Comparison of ENCODE assay signal across 16 cellular contexts in genomic region chr3:123444023-123444422, GRCh38. TPM values are rescaled to one million over a fixed set of nuclear protein-coding genes. Genes with fewer than 3 reads are reported as not detected.
DNase-seq lines count a peak whose midpoint lies in the region; ATAC-seq, FAIRE-seq and TF ChIP-seq lines count a peak whose summit lies in the region.
"Had no signal": no experiment of that assay in that cellular context is flagged by ENCODE, and none has a peak within 500 bp of the region (broad histone marks: within the 10 kb centered on the region; RNA-seq: fewer than 3 reads in every experiment).

No MANE protein-coding gene starts in this region.

- TF ChIP-seq RAD21 in K562 (CRISPR knock-in tag; conservative IDR thresholded peaks at IDR 0.05 in 1 of 2, IDR thresholded peaks at IDR 0.05 in 1 of 2), result no peak

- no peak for TF ChIP-seq POLR2A in K562 (conservative IDR thresholded peaks at IDR 0.05)

- H3K4me3 ChIP-seq in K562 (no peak overlapping the region), hepatocyte (no peak overlapping the region), stomach smooth muscle (ENCODE audit: low read length in 2 of 2) (peak overlapping the region; percentile 86 to 93)

- H3K9me1 ChIP-seq in K562 (ENCODE audit: control insufficient read depth, insufficient read depth, low read length), result no peaks in the 10 kb centered on the region

- no peak overlapping the region for H3K9ac ChIP-seq in K562 (ENCODE audit: insufficient read depth in 1 of 2, low read depth in 2 of 2, low read length in 2 of 2)
- H3K9ac ChIP-seq in stomach smooth muscle (ENCODE audit: low read length in 2 of 2), result peak overlapping the region in 1 of 2 donors; percentile 60

- H3K9me2 ChIP-seq in hepatocyte (replicated peaks; ENCODE audit: insufficient read depth), result no peaks in the 10 kb centered on the region

- H4K20me1 ChIP-seq in K562 (replicated peaks; ENCODE audit: control insufficient read depth, insufficient read depth, low read length) (peaks cover 6% of the 10 kb centered on the region; the same call in 1 of the 2 replicates), hepatocyte (ENCODE audit: insufficient read depth, poor library complexity, severe bottlenecking) (no peaks in the 10 kb centered on the region)

- BruUV-seq in K562 (replicated peaks; lab: Mats Ljungman, UMichigan), result no TSS peak

- intact Hi-C loops in K562 (cut with micrococcal nuclease), result no loop called here

- no peak for ATAC-seq in K562
- no peak for ATAC-seq in GM18517 (IDR thresholded peaks at IDR 0.05; ENCODE audit: unreplicated experiment)
- no peak for ATAC-seq in HG02840 (IDR thresholded peaks at IDR 0.05; ENCODE audit: low FRiP score, unreplicated experiment)
- ATAC-seq: effector memory CD8-positive, alpha-beta T cell; left lobe of liver; PC-3 had no signal

- TF ChIP-seq CTCF in K562 (IDR thresholded peaks at IDR 0.05 in 2 of 3, conservative IDR thresholded peaks at IDR 0.05 in 1 of 3; ENCODE audit: insufficient read depth in 2 of 3, low read depth in 1 of 3, low read length in 3 of 3), result no peak
- TF ChIP-seq CTCF in hepatocyte (IDR thresholded peaks at IDR 0.05; ENCODE audit: poor library complexity), result no peak

- H2AFZ ChIP-seq in K562 (ENCODE audit: low read depth, low read length), result no peak overlapping the region
- no peak overlapping the region for H2AFZ ChIP-seq in hepatocyte

- no peak overlapping the region for H3K27ac ChIP-seq in K562 (ENCODE audit: extremely low read depth, low read depth, low read length)
- H3K27ac ChIP-seq in hepatocyte, result no peak overlapping the region
- H3K27ac ChIP-seq in stomach smooth muscle (ENCODE audit: low read length), result peak overlapping the region; percentile 91

- in situ Hi-C loops in K562 (cut with MboI), result no loop called here

- no peaks in the 10 kb centered on the region for H3K9me3 ChIP-seq in K562 (replicated peaks; ENCODE audit: control insufficient read depth, insufficient read depth, low read depth, low read length)
- H3K9me3 ChIP-seq in hepatocyte (ENCODE audit: low read depth), result no peaks in the 10 kb centered on the region
- no peaks in the 10 kb centered on the region for H3K9me3 ChIP-seq in stomach smooth muscle (ENCODE audit: control insufficient read depth in 2 of 2, low read length in 2 of 2)

- CTCF ChIA-PET in K562 (lab: Yijun Ruan, JAX; ENCODE audit: low intra/inter-chr PET ratio), result no interaction called here

- H3K27me3 ChIP-seq in K562 (ENCODE audit: control insufficient read depth in 2 of 2, insufficient read depth in 2 of 2, low read length in 2 of 2), result peaks cover 0 to 31% of the 10 kb centered on the region in 2 experiments; a peak in 3 of 5 replicates
- peaks cover 41% of the 10 kb centered on the region for H3K27me3 ChIP-seq in hepatocyte
- H3K27me3 ChIP-seq in stomach smooth muscle (ENCODE audit: control insufficient read depth in 1 of 2, insufficient read depth in 2 of 2, low read length in 2 of 2), result no peaks in the 10 kb centered on the region

- no peak for FAIRE-seq in K562 (lab: Jason Lieb, UNC)
- FAIRE-seq: A204.1 had no signal

- H3K4me1 ChIP-seq in K562 (replicated peaks in 1 of 2; ENCODE audit: control insufficient read depth in 2 of 2, insufficient read depth in 2 of 2, low read length in 2 of 2), result peaks cover 0 to 18% of the 10 kb centered on the region in 2 experiments; a peak in 2 of 5 replicates
- peaks cover 8% of the 10 kb centered on the region for H3K4me1 ChIP-seq in hepatocyte (ENCODE audit: insufficient read depth)
- peaks cover 61% of the 10 kb centered on the region for H3K4me1 ChIP-seq in stomach smooth muscle (ENCODE audit: control insufficient read depth, insufficient read depth, low read length)

- H3K36me3 ChIP-seq in K562 (ENCODE audit: control insufficient read depth, insufficient read depth, low read length) (no peaks in the 10 kb centered on the region), hepatocyte (replicated peaks; ENCODE audit: insufficient read depth, low read depth) (no peaks in the 10 kb centered on the region), stomach smooth muscle (ENCODE audit: control insufficient read depth in 2 of 2, insufficient read depth in 2 of 2, low read length in 2 of 2) (no peaks in the 10 kb centered on the region)

- POLR2A ChIA-PET in K562 (lab: Yijun Ruan, JAX), result no interaction called here

- peak; percentile 42 for DNase-seq in NCI-H146 (lab: John Stamatoyannopoulos, UW)
- no peak for DNase-seq in NCI-H146 treated with DMSO at 0.1 percent for 48 hours (lab: John Stamatoyannopoulos, UW; ENCODE audit: unreplicated experiment)
- no peak for DNase-seq in K562 (ENCODE audit: extremely low read depth in 1 of 4, low spot score in 3 of 4)
- no peak for DNase-seq in hepatocyte (ENCODE audit: low spot score)
- DNase-seq in GM03348 (ENCODE audit: low spot score), result no peak
- DNase-seq: activated CD4-positive, alpha-beta T cell treated with anti-CD3 and anti-CD28 coated beads for 1 hour; activated T-cell treated with anti-CD3 and anti-CD28 coated beads, Interleukin-2, amount 50 U/mL, for 48 hours; effector memory CD8-positive, alpha-beta T cell; NCI-H2081 treated with DMSO at 0.1 percent for 48 hours; PC-3 had no signal

- TF ChIP-seq EP300 in K562 (IDR thresholded peaks at IDR 0.05; ENCODE audit: low read length), result no peak

- H3K79me2 ChIP-seq in K562 (ENCODE audit: control insufficient read depth, insufficient read depth, low read length), result no peaks in the 10 kb centered on the region
- H3K79me2 ChIP-seq in hepatocyte, result no peaks in the 10 kb centered on the region

- WGBS in K562 (ENCODE audit: insufficient coverage, low coverage, missing lambda C conversion rate), result 0% methylated on average over 6 of the region's 6 CpGs
- 52% methylated on average over 6 of the region's 6 CpGs for WGBS in hepatocyte (ENCODE audit: low lambda C conversion rate, missing lambda C conversion rate)

- H3K4me2 ChIP-seq in K562 (ENCODE audit: insufficient read depth, low read length) (no peak overlapping the region), hepatocyte (peak overlapping the region; percentile 10)

TF ChIP-seq in K562, 482 proteins besides CTCF, POLR2A, EP300 and RAD21:
- TF ChIP-seq RFX1 (IDR thresholded peaks at IDR 0.05) (peak; percentile 87), ZNF224 (CRISPR knock-in tag; IDR thresholded peaks at IDR 0.05) (no peak)

RNA-seq across cellular contexts. Expression of gene ADCY5, which starts 4.9 kb away (rescaled TPM):
- not detected in 2 replicates for total RNA-seq in K562 (2011; cell fraction: chromatin; rRNA removed; ENCODE audit: low replicate concordance)
- total RNA-seq in K562 (2011; cell fraction: nucleolus; rRNA removed), result not detected in 2 replicates
- not detected in 2 replicates for total RNA-seq in K562 (2011; cell fraction: nucleoplasm; rRNA removed)
- total RNA-seq in K562 (2014; rRNA removed), result not detected in 2 replicates
- total RNA-seq in K562 (2014; rRNA removed; fragmentation: Illumina TruSeq; extraction: Trizol), result not detected in 2 replicates
- not detected in 2 replicates for total RNA-seq in K562 (2015; rRNA removed; fragmentation: Illumina TruSeq; extraction: Trizol)
- 0.13 TPM in 1 of 2 replicates, not detected in the other for total RNA-seq in K562 (2021)
- polyA plus RNA-seq in K562 (2011; rRNA removed), result not detected in 2 replicates
- under 0.01 TPM in 1 of 2 replicates, not detected in the other for polyA plus RNA-seq in K562 (2011; cell fraction: cytosol; rRNA removed)
- polyA plus RNA-seq in K562 (2011; cell fraction: nucleus; rRNA removed), result not detected in 2 replicates
- polyA plus RNA-seq in K562 (2012), result 0.07 TPM in 2 replicates
- polyA plus RNA-seq in K562 (2014; fragmentation: Illumina TruSeq; extraction: Trizol), result not detected in 2 replicates
- polyA plus RNA-seq in K562 (2014; fragmentation: Nextera tagmentation; extraction: Ambion mirVana), result under 1 TPM in 1 of 2 experiments, not detected in 1; under 0.01 TPM
- polyA plus RNA-seq in K562 (2014; rRNA removed), result not detected in 2 replicates
- not detected in 2 replicates for polyA minus RNA-seq in K562 (2011; rRNA and poly(A)+ RNA removed)
- not detected in 2 replicates for polyA minus RNA-seq in K562 (2011; cell fraction: cytosol; rRNA and poly(A)+ RNA removed)
- polyA minus RNA-seq in K562 (2011; cell fraction: nucleus; rRNA and poly(A)+ RNA removed), result not detected in 2 replicates
- total RNA-seq in hepatocyte, result 3.1 and 5.3 TPM in 2 replicates
- polyA plus RNA-seq in hepatocyte, result 2.1 and 4.7 TPM in 2 replicates
- total RNA-seq: glomerular endothelial cell, PC-3 had no signal

Comparison
In these comparisons a context has a peak if more than half of its experiments do, and no peak if none do; other contexts are left out.
1. H3K4me3 ChIP-seq: peak in stomach smooth muscle (2 of 2); none in K562 (single experiment) and hepatocyte (single experiment).